8 cellular contexts compared by ENCODE assay signal in genomic region chr1:55021965-55022546, GRCh38. TPM values are rescaled to one million over a fixed set of nuclear protein-coding genes. Genes with fewer than 3 reads are reported as not detected.
DNase-seq lines count a peak whose midpoint lies in the region; ATAC-seq and FAIRE-seq lines count a peak whose summit lies in the region.

No MANE protein-coding gene starts in this region.

- DNase-seq in AG20443 (ENCODE audit: low spot score), result peak; percentile 97
- peak; percentile 92 for DNase-seq in HTR-8/SVneo (ENCODE audit: insufficient read length, low spot score)
- DNase-seq in NOMO-1 (lab: John Stamatoyannopoulos, UW; ENCODE audit: unreplicated experiment in 2 of 2), result peak; percentile 61 to 68
- peak; percentile 17 for DNase-seq in activated CD8-positive, alpha-beta memory T cell treated with anti-CD3 and anti-CD28 coated beads, Interleukin-2, amount 50 U/mL, for 24 hours (ENCODE audit: extremely low read depth)
- DNase-seq in epithelial cell of prostate (ENCODE audit: low read depth, low spot score), result peak; percentile 68
- DNase-seq in myocyte (ENCODE audit: low read depth), result peak; percentile 96
- peak; percentile 24 to 28 for DNase-seq in stimulated activated CD8-positive, alpha-beta memory T cell treated with anti-CD3 and anti-CD28 coated beads, Interleukin-7, amount 100 ng/mL, for 1 hour (ENCODE audit: low read depth in 2 of 2)

- H3K27ac ChIP-seq in epithelial cell of prostate, result no peak overlapping the region

- FAIRE-seq in HTR-8/SVneo (lab: Jason Lieb, UNC), result peak; percentile 78

- ATAC-seq in GM19328 (IDR thresholded peaks at IDR 0.05; ENCODE audit: unreplicated experiment), result peak; percentile 69

RNA-seq across cellular contexts. Expression of gene PCSK9, which starts 17.3 kb away (rescaled TPM):
- 1.2 and 8.8 TPM in 2 replicates for total RNA-seq in myocyte
- 1.9 TPM for polyA plus RNA-seq in myocyte (2012)

RNA-seq across cellular contexts. Expression of gene BSND, which starts 23.3 kb away (rescaled TPM):
- not detected in 2 replicates for total RNA-seq in myocyte
- 0.01 TPM for polyA plus RNA-seq in myocyte (2012)

RNA-seq across cellular contexts. Expression of gene TMEM61, which starts 41.6 kb away (rescaled TPM):
- not detected in 2 replicates for total RNA-seq in myocyte
- not detected for polyA plus RNA-seq in myocyte (2012)

Comparison
In these comparisons a context has a peak if more than half of its experiments do, and no peak if none do; other contexts are left out.
1. DNase-seq: peak in every context shown above with its lines; median percentile 97 in AG20443; 96 in myocyte; 92 in HTR-8/SVneo; 68 in epithelial cell of prostate; 64 in NOMO-1; 26 in stimulated activated CD8-positive, alpha-beta memory T cell treated with anti-CD3 and anti-CD28 coated beads, Interleukin-7, amount 100 ng/mL, for 1 hour; 17 in activated CD8-positive, alpha-beta memory T cell treated with anti-CD3 and anti-CD28 coated beads, Interleukin-2, amount 50 U/mL, for 24 hours.